ENCODE assay signal across 1 cellular context in genomic region chr13:50366488-50367174, GRCh38.
TF ChIP-seq lines count a peak whose summit lies in the region.

No MANE protein-coding gene starts in this region.

TF ChIP-seq in GM12878, 131 proteins besides CTCF, POLR2A, EP300 and RAD21 (continued from another document and continues in another):
- peak; percentile 82 for TF ChIP-seq REST (IDR thresholded peaks at IDR 0.05; ENCODE audit: low read depth, low read length)
- TF ChIP-seq IRF4 (IDR thresholded peaks at IDR 0.05; ENCODE audit: low read depth, low read length) = peak; percentile 100
- TF ChIP-seq NFYA (IDR thresholded peaks at IDR 0.05; ENCODE audit: borderline replicate concordance, low read depth, low read length) = no peak
- TF ChIP-seq ZNF217 (IDR thresholded peaks at IDR 0.05) = peak; percentile 86
- TF ChIP-seq EGR1 (IDR thresholded peaks at IDR 0.05; ENCODE audit: borderline replicate concordance in 1 of 2, low read depth in 2 of 2, low read length in 2 of 2) = no peak
- peak; percentile 90 for TF ChIP-seq JUND (IDR thresholded peaks at IDR 0.05; ENCODE audit: low read depth, low read length)
- no peak for TF ChIP-seq USF2 (IDR thresholded peaks at IDR 0.05; ENCODE audit: borderline replicate concordance, low read depth, low read length)
- no peak for TF ChIP-seq SMAD1 (IDR thresholded peaks at IDR 0.05; ENCODE audit: low read depth, partially characterized antibody)
- TF ChIP-seq ZSCAN29 (IDR thresholded peaks at IDR 0.05) = no peak
- TF ChIP-seq USF1 (IDR thresholded peaks at IDR 0.05; ENCODE audit: borderline replicate concordance, extremely low read length, insufficient read depth, low read depth, low read length) = no peak
- peak; percentile 56; the same call in 1 of the 2 replicates for TF ChIP-seq ZBTB40 (IDR thresholded peaks at IDR 0.05; ENCODE audit: borderline replicate concordance)
- TF ChIP-seq ASH2L (IDR thresholded peaks at IDR 0.05; ENCODE audit: borderline replicate concordance, low read depth) = no peak
- peak; percentile 82 to 90 for TF ChIP-seq IKZF2 (IDR thresholded peaks at IDR 0.05)
- TF ChIP-seq CBX3 (IDR thresholded peaks at IDR 0.05; ENCODE audit: borderline replicate concordance, low read depth) = no peak
- no peak for TF ChIP-seq CHD4 (IDR thresholded peaks at IDR 0.05)
- TF ChIP-seq ATF2 (IDR thresholded peaks at IDR 0.05; ENCODE audit: low read length) = peak; percentile 91
- TF ChIP-seq CHD2 (IDR thresholded peaks at IDR 0.05; ENCODE audit: borderline replicate concordance, low read depth, low read length) = no peak
- TF ChIP-seq HCFC1 (IDR thresholded peaks at IDR 0.05; ENCODE audit: low read length) = no peak
- TF ChIP-seq ZBED1 (IDR thresholded peaks at IDR 0.05; ENCODE audit: borderline replicate concordance) = peak; percentile 96
- TF ChIP-seq NR2C1 (IDR thresholded peaks at IDR 0.05) = no peak
- no peak for TF ChIP-seq SMAD5 (IDR thresholded peaks at IDR 0.05; ENCODE audit: low read depth)
- TF ChIP-seq TCF3 (IDR thresholded peaks at IDR 0.05; ENCODE audit: borderline replicate concordance, insufficient read depth, low read depth, low read length) = 0 out of 2 replicates have a peak, but pooled peaks have one; percentile 73
- TF ChIP-seq HSF1 (IDR thresholded peaks at IDR 0.05; ENCODE audit: low read depth, low read length) = no peak
- peak; percentile 91 for TF ChIP-seq FOXM1 (IDR thresholded peaks at IDR 0.05; ENCODE audit: low read depth, low read length)
- TF ChIP-seq CBFB (IDR thresholded peaks at IDR 0.05; ENCODE audit: low read depth) = peak; percentile 93
- TF ChIP-seq SP1 (IDR thresholded peaks at IDR 0.05; ENCODE audit: low read depth, low read length) = peak; percentile 47
- TF ChIP-seq ZNF24 (IDR thresholded peaks at IDR 0.05) = no peak
- TF ChIP-seq WRNIP1 (IDR thresholded peaks at IDR 0.05; ENCODE audit: borderline replicate concordance, low read depth, low read length) = no peak
- TF ChIP-seq NR2C2 (IDR thresholded peaks at IDR 0.05; ENCODE audit: borderline replicate concordance, control insufficient read depth, insufficient read length, low read depth) = no peak
- no peak for TF ChIP-seq POLR2AphosphoS2 (IDR thresholded peaks at IDR 0.05; ENCODE audit: low read depth, low read length)
- TF ChIP-seq POLR2AphosphoS5 (IDR thresholded peaks at IDR 0.05; ENCODE audit: low read length) = no peak
- peak in 1 of 2 experiments; percentile 86; a peak in 1 of 4 replicates for TF ChIP-seq ETV6 (conservative IDR thresholded peaks at IDR 0.05 in 1 of 2, IDR thresholded peaks at IDR 0.05 in 1 of 2; ENCODE audit: borderline replicate concordance in 1 of 2, low read depth in 1 of 2)
- TF ChIP-seq HDAC6 (IDR thresholded peaks at IDR 0.05; ENCODE audit: unreplicated experiment) = no peak
- no peak for TF ChIP-seq STAT1 (conservative IDR thresholded peaks at IDR 0.05)
- no peak for TF ChIP-seq NFXL1 (IDR thresholded peaks at IDR 0.05; ENCODE audit: borderline replicate concordance)
- TF ChIP-seq RB1 (IDR thresholded peaks at IDR 0.05; ENCODE audit: borderline replicate concordance) = no peak
- TF ChIP-seq TBL1XR1 (IDR thresholded peaks at IDR 0.05; ENCODE audit: low read depth, low read length) = peak; percentile 82; the same call in 1 of the 2 replicates
- TF ChIP-seq CBX5 (IDR thresholded peaks at IDR 0.05; ENCODE audit: low read depth) = peak; percentile 82; the same call in 1 of the 2 replicates
- TF ChIP-seq PBX3 (IDR thresholded peaks at IDR 0.05; ENCODE audit: insufficient replicate concordance, low read depth, low read length) = no peak
- no peak for TF ChIP-seq ATF3 (IDR thresholded peaks at IDR 0.05; ENCODE audit: borderline replicate concordance, extremely low read depth, low read depth, low read length)
- TF ChIP-seq SREBF1 (IDR thresholded peaks at IDR 0.05; ENCODE audit: low read length) = no peak
- peak in 1 of 2 experiments; percentile 75; a peak in 1 of 4 replicates for TF ChIP-seq SRF (IDR thresholded peaks at IDR 0.05; ENCODE audit: low read depth in 2 of 2, low read length in 2 of 2)
- TF ChIP-seq PRDM15 (CRISPR knock-in tag; IDR thresholded peaks at IDR 0.05) = no peak
- no peak for TF ChIP-seq SREBF2 (IDR thresholded peaks at IDR 0.05; ENCODE audit: low read length)
- TF ChIP-seq SIX5 (IDR thresholded peaks at IDR 0.05; ENCODE audit: low read depth, low read length, severe bottlenecking) = no peak
- peak; percentile 77 for TF ChIP-seq NR2F1 (conservative IDR thresholded peaks at IDR 0.05)
- TF ChIP-seq BHLHE40 (IDR thresholded peaks at IDR 0.05; ENCODE audit: borderline replicate concordance in 1 of 2, low read depth in 2 of 2, low read length in 1 of 2) = peak in 1 of 2 experiments; percentile 30; a peak in 1 of 4 replicates
- TF ChIP-seq ZNF274 (IDR thresholded peaks at IDR 0.05; ENCODE audit: insufficient read depth, insufficient read length) = no peak
- TF ChIP-seq SIN3A (IDR thresholded peaks at IDR 0.05; ENCODE audit: low read depth, low read length) = no peak
